ENCODE assay signal across 23 cellular contexts in the genomic region with DNA sequence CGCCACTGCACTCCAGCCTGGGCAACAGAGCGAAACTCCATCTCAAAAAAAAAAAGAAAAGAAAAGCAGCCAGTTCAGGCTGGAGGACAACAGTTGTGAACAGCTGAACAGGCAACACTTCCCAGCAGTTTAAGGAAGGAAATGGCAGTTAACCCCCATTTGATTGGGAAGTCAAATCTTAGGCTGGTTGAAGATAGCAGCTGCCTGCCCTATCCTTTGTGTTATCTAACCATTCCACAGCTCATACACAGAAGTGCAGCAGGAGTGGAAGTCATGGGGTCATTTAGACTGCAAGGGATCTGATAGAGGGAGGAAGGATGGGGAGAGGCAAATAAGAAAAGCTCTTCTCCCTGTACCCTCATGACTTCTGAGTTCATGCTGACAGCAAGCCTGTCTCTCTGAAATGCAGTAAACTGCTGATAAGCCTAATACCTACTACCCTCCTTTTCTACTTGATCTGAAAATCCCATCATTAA. TPM values are rescaled to one million over a fixed set of nuclear protein-coding genes. Genes with fewer than 3 reads are reported as not detected.
DNase-seq lines count a peak whose midpoint lies in the region; ATAC-seq and TF ChIP-seq lines count a peak whose summit lies in the region.
"Had no signal": no experiment of that assay in that cellular context is flagged by ENCODE, and none has a peak within 500 bp of the region (broad histone marks: within the 10 kb centered on the region; RNA-seq: fewer than 3 reads in every experiment).

No MANE protein-coding gene starts in this region.

- no peak overlapping the region for H3K27ac ChIP-seq in CD8-positive, alpha-beta memory T cell (ENCODE audit: low read depth, low read length)
- no peak overlapping the region for H3K27ac ChIP-seq in OCI-LY7 (ENCODE audit: low read depth, low read length, poor library complexity, severe bottlenecking)
- H3K27ac ChIP-seq: adrenal gland, lower lobe of right lung, pancreas, RWPE1, sigmoid colon, WERI-Rb-1 had no signal

- peak overlapping the region in 5 of 8 donors; percentile 13 to 67 (median 55) for H3K27ac Mint-ChIP-seq in CD8-positive, alpha-beta memory T cell

- TF ChIP-seq CTCF in OCI-LY7 (conservative IDR thresholded peaks at IDR 0.05; ENCODE audit: low read length) = no peak

- H2AFZ ChIP-seq in OCI-LY7 (ENCODE audit: low read length) = no peak overlapping the region

- no peak overlapping the region for H3K4me2 ChIP-seq in OCI-LY7 (ENCODE audit: low read length)

- no peaks in the 10 kb centered on the region; the same call in 1 of the 2 replicates for H3K79me2 ChIP-seq in OCI-LY7 (ENCODE audit: insufficient read depth, low read depth, low read length)

- peaks cover 12 to 27% (median 13%) of the 10 kb centered on the region in 3 donors for H3K4me1 Mint-ChIP-seq in CD8-positive, alpha-beta memory T cell

- peaks cover 6% of the 10 kb centered on the region for H3K36me3 ChIP-seq in CD8-positive, alpha-beta memory T cell (ENCODE audit: insufficient read depth, low read length)
- peaks cover 93% of the 10 kb centered on the region for H3K36me3 ChIP-seq in OCI-LY7 (ENCODE audit: insufficient read depth, low read length)

- no peaks in the 10 kb centered on the region for H3K9me2 ChIP-seq in OCI-LY7 (ENCODE audit: insufficient read depth, low read length)

- CTCF ChIA-PET in CD8-positive, alpha-beta memory T cell (lab: Charles Lee) = interaction anchor here (1.0 kb wide), 1 partner anchor 54 kb away, joined by 3 read pairs; no protein-coding TSS in a partner anchor
- CTCF ChIA-PET in OCI-LY7 (lab: Charles Lee; ENCODE audit: unreplicated experiment) = no interaction called here

- H3K27me3 ChIP-seq in CD8-positive, alpha-beta memory T cell (ENCODE audit: insufficient read depth, low read length, poor library complexity, severe bottlenecking) = no peaks in the 10 kb centered on the region
- H3K27me3 ChIP-seq: adrenal gland, pancreas, sigmoid colon had no signal

- no peaks in the 10 kb centered on the region for H3K9me3 ChIP-seq in CD8-positive, alpha-beta memory T cell (ENCODE audit: low read length)
- H3K9me3 ChIP-seq in OCI-LY7 (ENCODE audit: low read length) = no peaks in the 10 kb centered on the region
- H3K9me3 ChIP-seq: adrenal gland, lower lobe of right lung, pancreas, sigmoid colon had no signal

- no peak overlapping the region for H3K4me3 Mint-ChIP-seq in CD8-positive, alpha-beta memory T cell
- H3K4me3 Mint-ChIP-seq: immature natural killer cell had no signal

- DNase-seq in AML-193 (lab: John Stamatoyannopoulos, UW) (peak; percentile 47 to 67), OCI-LY7 (ENCODE audit: low spot score) (no peak), dermis blood vessel endothelial cell (peak; percentile 23), 8988T (no peak), cardiac septum (ENCODE audit: low spot score) (no peak), cerebellar cortex (ENCODE audit: low spot score) (no peak)
- DNase-seq in CD8-positive, alpha-beta memory T cell = no peak
- DNase-seq: activated CD4-positive, alpha-beta T cell treated with anti-CD3 and anti-CD28 coated beads, Interleukin-2, amount 50 U/mL, for 48 hours; adrenal gland; caudate nucleus; effector CD8-positive, alpha-beta T cell; immature natural killer cell; lower lobe of right lung; NCI-H146; NCI-H774; pancreas; sigmoid colon; SW 1271; WERI-Rb-1 had no signal

- POLR2A ChIA-PET in CD8-positive, alpha-beta memory T cell (lab: Charles Lee) = interaction anchor here (0.6 to 1.5 kb wide), 2 partner anchors 10 to 190 kb away, joined by 4 read pairs; no protein-coding TSS in a partner anchor
- POLR2A ChIA-PET in OCI-LY7 (lab: Charles Lee) = interaction anchor here (1.0 kb wide), 1 partner anchor 10 kb away, joined by 3 read pairs; no protein-coding TSS in a partner anchor

- H3K4me3 ChIP-seq in CD8-positive, alpha-beta memory T cell (ENCODE audit: low read length) = no peak overlapping the region
- H3K4me3 ChIP-seq in OCI-LY7 (ENCODE audit: low read depth, low read length, poor library complexity, severe bottlenecking) = no peak overlapping the region
- H3K4me3 ChIP-seq: adrenal gland, lower lobe of right lung, pancreas, sigmoid colon had no signal

- BruUV-seq in OCI-LY7 (replicated peaks; lab: Mats Ljungman, UMichigan) = TSS peak; percentile 33

- ATAC-seq in GM18858 (IDR thresholded peaks at IDR 0.05; ENCODE audit: unreplicated experiment) = no peak
- ATAC-seq: lower lobe of right lung, pancreas had no signal

- H3K36me3 Mint-ChIP-seq in CD8-positive, alpha-beta memory T cell = peaks cover 4 to 71% (median 19%) of the 10 kb centered on the region in 3 donors

- intact Hi-C loops in OCI-LY7 (cut with micrococcal nuclease; ENCODE audit: unreplicated experiment) (no loop called here), cardiac septum (cut with DNase I) (no loop called here)

- H4K20me1 ChIP-seq in OCI-LY7 (ENCODE audit: insufficient read depth, low read length) = no peaks in the 10 kb centered on the region

- no peaks in the 10 kb centered on the region for H3K4me1 ChIP-seq in CD8-positive, alpha-beta memory T cell (ENCODE audit: insufficient read depth, low read length)
- no peaks in the 10 kb centered on the region for H3K4me1 ChIP-seq in OCI-LY7 (ENCODE audit: insufficient read depth, low read length, poor library complexity, severe bottlenecking)
- H3K4me1 ChIP-seq: adrenal gland, lower lobe of right lung, pancreas, sigmoid colon had no signal

- no peaks in the 10 kb centered on the region for H3K27me3 Mint-ChIP-seq in CD8-positive, alpha-beta memory T cell

- no peaks in the 10 kb centered on the region for H3K9me3 Mint-ChIP-seq in CD8-positive, alpha-beta memory T cell
- H3K9me3 Mint-ChIP-seq: immature natural killer cell had no signal

RNA-seq across cellular contexts. Expression of a gene that starts 35.3 kb away (rescaled TPM):
- 10 to 100 TPM; 52.3 to 52.4 TPM for total RNA-seq in CD8-positive, alpha-beta memory T cell
- polyA plus RNA-seq in CD8-positive, alpha-beta memory T cell = 41.4 TPM
- 73.6 and 74.8 TPM in 2 replicates for total RNA-seq in OCI-LY7 (2014; rRNA removed; shearing (Covaris generic))
- total RNA-seq in OCI-LY7 (2022) = 84.6 and 89.4 TPM in 2 replicates
- total RNA-seq in dermis blood vessel endothelial cell = 96.7 and 127 TPM in 2 replicates
- 29.6 TPM for total RNA-seq in cardiac septum

RNA-seq across cellular contexts. Expression of a gene that starts 35.4 kb away (rescaled TPM):
- under 1 TPM in 1 of 2 experiments, not detected in 1; 0.20 TPM for total RNA-seq in CD8-positive, alpha-beta memory T cell
- not detected for polyA plus RNA-seq in CD8-positive, alpha-beta memory T cell
- 0.15 TPM in 1 of 2 replicates, not detected in the other for total RNA-seq in OCI-LY7 (2014; rRNA removed; shearing (Covaris generic))
- total RNA-seq in OCI-LY7 (2022) = 0.25 and 0.41 TPM in 2 replicates
- total RNA-seq in dermis blood vessel endothelial cell = not detected in 2 replicates
- 0.22 TPM for total RNA-seq in cardiac septum
- total RNA-seq: adrenal gland, G401, lower lobe of right lung, pancreas, sigmoid colon, subcutaneous adipose tissue had no signal
- polyA plus RNA-seq: adrenal gland, pancreas, sigmoid colon had no signal

Comparison
In these comparisons a context has a peak if more than half of its experiments do, and no peak if none do; other contexts are left out.
1. DNase-seq: peak in AML-193 (2 of 2) and dermis blood vessel endothelial cell (single experiment); none in CD8-positive, alpha-beta memory T cell (0 of 5), OCI-LY7 (single experiment), 8988T (single experiment), cardiac septum (single experiment) and cerebellar cortex (single experiment).